2 cellular contexts compared by ENCODE assay signal in genomic region chr13:80134360-80134759, GRCh38.
TF ChIP-seq lines count a peak whose summit lies in the region.

No MANE protein-coding gene starts in this region.

TF ChIP-seq in WTC11, 78 proteins besides CTCF, POLR2A, EP300 and RAD21 (continues in another document):
- TF ChIP-seq ZNF532 (CRISPR knock-in tag; IDR thresholded peaks at IDR 0.05; ENCODE audit: borderline replicate concordance) (no peak), HMGXB4 (CRISPR knock-in tag; IDR thresholded peaks at IDR 0.05) (no peak), E2F4 (CRISPR knock-in tag; IDR thresholded peaks at IDR 0.05; ENCODE audit: borderline replicate concordance, low read depth) (no peak), ZNF263 (CRISPR knock-in tag; IDR thresholded peaks at IDR 0.05; ENCODE audit: low read depth) (no peak), CREB1 (CRISPR knock-in tag; IDR thresholded peaks at IDR 0.05) (no peak), KAT7 (CRISPR knock-in tag; IDR thresholded peaks at IDR 0.05; ENCODE audit: borderline replicate concordance) (no peak), FOXK1 (CRISPR knock-in tag; IDR thresholded peaks at IDR 0.05) (no peak), ZNF512 (CRISPR knock-in tag; IDR thresholded peaks at IDR 0.05; ENCODE audit: borderline replicate concordance) (no peak), AFF4 (CRISPR knock-in tag; IDR thresholded peaks at IDR 0.05; ENCODE audit: borderline replicate concordance) (no peak), SMAD4 (CRISPR knock-in tag; IDR thresholded peaks at IDR 0.05) (no peak)

TF ChIP-seq in GM23338, 12 proteins besides CTCF, POLR2A, EP300 and RAD21:
- TF ChIP-seq REST (IDR thresholded peaks at IDR 0.05; ENCODE audit: unreplicated experiment) (no peak), CREB1 (CRISPR knock-in tag; IDR thresholded peaks at IDR 0.05; ENCODE audit: low read depth) (no peak), POLR2AphosphoS5 (IDR thresholded peaks at IDR 0.05; ENCODE audit: low read depth) (no peak), EZH2phosphoT487 (IDR thresholded peaks at IDR 0.05; ENCODE audit: unreplicated experiment) (no peak), EZH2 (IDR thresholded peaks at IDR 0.05; ENCODE audit: low read depth, unreplicated experiment) (no peak), NANOG (IDR thresholded peaks at IDR 0.05; ENCODE audit: borderline replicate concordance) (no peak), ZNF462 (CRISPR knock-in tag; IDR thresholded peaks at IDR 0.05) (no peak), ETS1 (IDR thresholded peaks at IDR 0.05) (no peak), STAT1 (IDR thresholded peaks at IDR 0.05; ENCODE audit: unreplicated experiment) (no peak), ZNF331 (CRISPR knock-in tag; IDR thresholded peaks at IDR 0.05; ENCODE audit: low read depth) (no peak), ZNF114 (CRISPR knock-in tag; IDR thresholded peaks at IDR 0.05) (no peak), JUNB (IDR thresholded peaks at IDR 0.05; ENCODE audit: unreplicated experiment) (no peak)
